Comparison of ENCODE assay signal across 1 cellular context in genomic region chr6:33198159-33198852, GRCh38.
TF ChIP-seq lines count a peak whose summit lies in the region.

No MANE protein-coding gene starts in this region.

TF ChIP-seq in SK-N-SH, 30 proteins besides CTCF, POLR2A, EP300 and RAD21:
- TF ChIP-seq ZBTB33 (IDR thresholded peaks at IDR 0.05; ENCODE audit: borderline replicate concordance, low read depth) = no peak
- TF ChIP-seq GABPA (IDR thresholded peaks at IDR 0.05; ENCODE audit: low read depth) = no peak
- TF ChIP-seq NFIC (IDR thresholded peaks at IDR 0.05; ENCODE audit: borderline replicate concordance) = no peak
- TF ChIP-seq CHD2 (IDR thresholded peaks at IDR 0.05; ENCODE audit: low read length, partially characterized antibody) = no peak
- TF ChIP-seq USF1 (IDR thresholded peaks at IDR 0.05; ENCODE audit: borderline replicate concordance, low read depth) = no peak
- no peak for TF ChIP-seq TAF1 (IDR thresholded peaks at IDR 0.05; ENCODE audit: borderline replicate concordance, low read depth, low read length)
- TF ChIP-seq PBX3 (IDR thresholded peaks at IDR 0.05) = no peak
- no peak for TF ChIP-seq MEF2A (IDR thresholded peaks at IDR 0.05; ENCODE audit: borderline replicate concordance, low read depth)
- TF ChIP-seq RXRA (IDR thresholded peaks at IDR 0.05; ENCODE audit: borderline replicate concordance, low read depth) = no peak
- TF ChIP-seq TEAD4 (IDR thresholded peaks at IDR 0.05; ENCODE audit: borderline replicate concordance, insufficient read depth) = no peak
- no peak for TF ChIP-seq REST (IDR thresholded peaks at IDR 0.05; ENCODE audit: low read depth, low read length)
- no peak for TF ChIP-seq POLR2AphosphoS5 (IDR thresholded peaks at IDR 0.05; ENCODE audit: low read depth, low read length)
- no peak for TF ChIP-seq SIN3A (IDR thresholded peaks at IDR 0.05; ENCODE audit: borderline replicate concordance, low read depth, low read length)
- no peak for TF ChIP-seq SMC3 (IDR thresholded peaks at IDR 0.05; ENCODE audit: low read depth, low read length)
- no peak for TF ChIP-seq RFX5 (IDR thresholded peaks at IDR 0.05; ENCODE audit: low read length)
- TF ChIP-seq FOXJ3 (CRISPR knock-in tag; IDR thresholded peaks at IDR 0.05) = no peak
- no peak for TF ChIP-seq GATA2 (CRISPR knock-in tag; IDR thresholded peaks at IDR 0.05)
- TF ChIP-seq MXI1 (IDR thresholded peaks at IDR 0.05; ENCODE audit: low read depth, low read length) = no peak
TF ChIP-seq in SK-N-SH: peak in this region for 0.
